In the genomic region with DNA sequence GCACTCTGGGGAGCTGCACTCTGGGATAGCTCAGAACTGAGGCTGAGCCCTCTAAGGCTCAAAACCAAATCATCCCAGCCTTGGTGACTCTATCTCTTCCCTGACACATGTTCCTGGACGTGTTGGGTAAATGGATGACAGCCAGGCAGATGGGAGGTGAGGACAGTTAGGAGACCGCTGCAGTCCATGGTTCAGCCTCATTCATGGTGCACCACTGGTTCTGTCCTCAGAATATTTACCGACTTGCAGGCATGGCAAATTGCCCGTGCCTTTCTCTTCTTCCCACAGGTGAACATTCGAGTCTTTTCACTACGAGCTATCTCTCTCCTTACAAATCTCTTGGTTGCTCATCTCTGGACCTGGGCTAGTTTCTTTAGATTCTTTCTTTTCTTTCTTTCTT, we compare ENCODE assay signal across 15 cellular contexts.
DNase-seq lines count a peak whose midpoint lies in the region; ATAC-seq and TF ChIP-seq lines count a peak whose summit lies in the region.
"Had no signal": no experiment of that assay in that cellular context is flagged by ENCODE, and none has a peak within 500 bp of the region (broad histone marks: within the 10 kb centered on the region; RNA-seq: fewer than 3 reads in every experiment).

No MANE protein-coding gene starts in this region.

- H3K4me3 ChIP-seq in Karpas-422 (ENCODE audit: low read length) (no peak overlapping the region), mesendoderm (ENCODE audit: low read length) (no peak overlapping the region)
- H3K4me3 ChIP-seq in effector memory CD4-positive, alpha-beta T cell (ENCODE audit: insufficient read depth, low read depth, low read length, poor library complexity, severe bottlenecking) = no peak overlapping the region
- H3K4me3 ChIP-seq: BLaER1, GM23248 had no signal

- POLR2A ChIA-PET in RWPE1 (lab: Yijun Ruan, JAX; ENCODE audit: low non-redundant PET) = no interaction called here

- H3K4me2 ChIP-seq in Karpas-422 (ENCODE audit: low read depth, low read length, poor library complexity, severe bottlenecking) (no peak overlapping the region), mesendoderm (ENCODE audit: low read length) (no peak overlapping the region)
- H3K4me2 ChIP-seq: BLaER1 had no signal

- H2AFZ ChIP-seq in Karpas-422 (ENCODE audit: low read length) = no peak overlapping the region
- H2AFZ ChIP-seq: GM23248 had no signal

- H3K56ac ChIP-seq in mesendoderm (ENCODE audit: low read length) = peak overlapping the region; percentile 38

- no peak overlapping the region for H3K23ac ChIP-seq in mesendoderm (ENCODE audit: low read length)

- CTCF ChIA-PET in RWPE1 (lab: Yijun Ruan, JAX) = no interaction called here

- H3K36me3 ChIP-seq in Karpas-422 (ENCODE audit: insufficient read depth, low read length) = no peaks in the 10 kb centered on the region
- H3K36me3 ChIP-seq in effector memory CD4-positive, alpha-beta T cell (ENCODE audit: control insufficient read depth, insufficient read depth, low read length) = peaks cover 45% of the 10 kb centered on the region
- no peaks in the 10 kb centered on the region for H3K36me3 ChIP-seq in mesendoderm (ENCODE audit: control insufficient read depth, insufficient read depth, low read length)

- no peak overlapping the region for H2BK15ac ChIP-seq in mesendoderm (replicated peaks; ENCODE audit: low read depth)

- no peak overlapping the region for H4K8ac ChIP-seq in mesendoderm (ENCODE audit: low read depth, low read length)

- H3K4me1 ChIP-seq in Karpas-422 (ENCODE audit: low read length) = no peaks in the 10 kb centered on the region
- no peaks in the 10 kb centered on the region for H3K4me1 ChIP-seq in effector memory CD4-positive, alpha-beta T cell (ENCODE audit: control insufficient read depth, insufficient read depth, low read length, poor library complexity, severe bottlenecking)
- peaks cover 19% of the 10 kb centered on the region for H3K4me1 ChIP-seq in mesendoderm (ENCODE audit: control insufficient read depth, low read depth, low read length)
- H3K4me1 ChIP-seq: BLaER1 had no signal

- peak overlapping the region; percentile 64 for H3K4ac ChIP-seq in mesendoderm (ENCODE audit: low read depth, low read length)

- no peak overlapping the region for H3K27ac ChIP-seq in Karpas-422 (ENCODE audit: low read length)
- peak overlapping the region; percentile 20 for H3K27ac ChIP-seq in effector memory CD4-positive, alpha-beta T cell (ENCODE audit: insufficient read depth, low read length, poor library complexity, severe bottlenecking)
- H3K27ac ChIP-seq in mesendoderm (ENCODE audit: low read depth, low read length) = no peak overlapping the region
- no peak overlapping the region for H3K27ac ChIP-seq in RWPE1
- H3K27ac ChIP-seq: 22Rv1, BLaER1, GM23248 had no signal

- peak overlapping the region; percentile 87 for H2AK5ac ChIP-seq in mesendoderm (ENCODE audit: low read length)

- H3K9me3 ChIP-seq in Karpas-422 (ENCODE audit: low read length) = no peaks in the 10 kb centered on the region
- no peaks in the 10 kb centered on the region for H3K9me3 ChIP-seq in effector memory CD4-positive, alpha-beta T cell (ENCODE audit: control insufficient read depth, low read length)
- H3K9me3 ChIP-seq: BLaER1 had no signal

- H3K27me3 ChIP-seq in Karpas-422 (ENCODE audit: low read length) (no peaks in the 10 kb centered on the region), mesendoderm (ENCODE audit: insufficient read depth, low read length, poor library complexity) (no peaks in the 10 kb centered on the region)
- H3K27me3 ChIP-seq in effector memory CD4-positive, alpha-beta T cell (replicated peaks; ENCODE audit: control insufficient read depth, insufficient read depth, low read length, poor library complexity, severe bottlenecking) = no peaks in the 10 kb centered on the region
- H3K27me3 ChIP-seq: BLaER1 had no signal

- peak overlapping the region; percentile 40 for H2BK5ac ChIP-seq in mesendoderm (ENCODE audit: low read length)

- no peak overlapping the region for H3K18ac ChIP-seq in mesendoderm (ENCODE audit: low read length)

- H3K9ac ChIP-seq in Karpas-422 (ENCODE audit: low read length) (no peak overlapping the region), mesendoderm (ENCODE audit: low read length) (no peak overlapping the region)
- H3K9ac ChIP-seq: BLaER1, GM23248 had no signal

- H4K5ac ChIP-seq in mesendoderm (ENCODE audit: low read length) = no peak overlapping the region

- DNase-seq in NCI-H1092 treated with DMSO at 0.1 percent for 48 hours (lab: John Stamatoyannopoulos, UW) = peak; percentile 14
- DNase-seq in NCI-H1092 (lab: John Stamatoyannopoulos, UW) = no peak
- DNase-seq in Karpas-422 = peak; percentile 11
- DNase-seq in effector memory CD4-positive, alpha-beta T cell = no peak
- DNase-seq in mesendoderm = no peak
- DNase-seq in OCI-M1 (lab: John Stamatoyannopoulos, UW) = no peak
- DNase-seq in RWPE1 (ENCODE audit: low spot score) = no peak
- DNase-seq: AML-193, DMS53, GF-D8, GM23248, H7 had no signal

- H3K9me2 ChIP-seq in Karpas-422 (replicated peaks; ENCODE audit: insufficient read depth, low read length) = no peaks in the 10 kb centered on the region

- peaks cover 2% of the 10 kb centered on the region for H3K79me1 ChIP-seq in mesendoderm (ENCODE audit: low read length)

- H3K79me2 ChIP-seq in Karpas-422 (ENCODE audit: low read length) (no peaks in the 10 kb centered on the region), mesendoderm (ENCODE audit: control insufficient read depth, insufficient read depth, low read length) (no peaks in the 10 kb centered on the region)

- no peaks in the 10 kb centered on the region for H4K20me1 ChIP-seq in Karpas-422 (ENCODE audit: insufficient read depth, low read depth, low read length)

- ATAC-seq in HG03342 (IDR thresholded peaks at IDR 0.05; ENCODE audit: unreplicated experiment) = no peak

- WGBS in mesendoderm (ENCODE audit: extremely low coverage, insufficient coverage, low lambda C conversion rate) = no CpG with 5 or more reads among the region's 6 CpGs

- H2BK120ac ChIP-seq in mesendoderm (ENCODE audit: low read depth, low read length) = no peak overlapping the region

- TF ChIP-seq CTCF in RWPE1 (conservative IDR thresholded peaks at IDR 0.05; ENCODE audit: low read depth) = no peak

Comparison
In these comparisons a context has a peak if more than half of its experiments do, and no peak if none do; other contexts are left out.
1. DNase-seq: peak in NCI-H1092 treated with DMSO at 0.1 percent for 48 hours (single experiment) and Karpas-422 (single experiment); none in NCI-H1092 (single experiment), effector memory CD4-positive, alpha-beta T cell (0 of 3), mesendoderm (single experiment), OCI-M1 (single experiment) and RWPE1 (single experiment).